Comparison of ENCODE assay signal across 31 cellular contexts in the genomic region with DNA sequence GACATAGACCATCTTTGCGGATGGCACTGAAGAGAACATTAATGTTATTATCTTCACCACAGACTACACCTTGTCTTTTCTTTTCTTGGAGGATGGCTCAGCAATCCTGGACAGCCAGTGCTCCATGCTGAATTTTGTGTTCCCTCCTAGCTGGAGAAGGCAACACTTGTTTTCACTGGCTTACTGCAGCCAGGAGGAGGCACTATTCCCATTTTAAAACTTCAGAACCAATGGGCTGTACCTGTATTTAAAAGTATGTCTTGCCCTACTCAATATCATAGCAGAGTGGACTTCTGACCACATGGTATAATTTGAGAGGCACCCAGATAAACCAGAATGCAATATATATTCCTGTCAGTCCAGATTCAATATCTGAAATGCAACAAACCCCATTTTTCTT. TPM values are rescaled to one million over a fixed set of nuclear protein-coding genes. Genes with fewer than 3 reads are reported as not detected.
DNase-seq lines count a peak whose midpoint lies in the region; ATAC-seq, FAIRE-seq and TF ChIP-seq lines count a peak whose summit lies in the region.
"Had no signal": no experiment of that assay in that cellular context is flagged by ENCODE, and none has a peak within 500 bp of the region (broad histone marks: within the 10 kb centered on the region; RNA-seq: fewer than 3 reads in every experiment).

No MANE protein-coding gene starts in this region.

- no peak overlapping the region for H3K56ac ChIP-seq in H9 (ENCODE audit: insufficient read length, low read depth, low read length)

- TF ChIP-seq RAD21 in HepG2 (CRISPR knock-in tag; IDR thresholded peaks at IDR 0.05): no peak

- H3K36me3 ChIP-seq in PC-3 (ENCODE audit: low read depth, low read length) (no peaks in the 10 kb centered on the region), HepG2 (replicated peaks in 1 of 2; ENCODE audit: control insufficient read depth in 1 of 2, insufficient read depth in 2 of 2, low read length in 2 of 2) (no peaks in the 10 kb centered on the region), transverse colon (no peaks in the 10 kb centered on the region)
- H3K36me3 ChIP-seq: BLaER1 treated with 17β-estradiol and CSF1 and Interleukin-3, amounts not matched to agents 10 nM and 100 nM; heart right ventricle; SJCRH30; upper lobe of left lung had no signal

- intact Hi-C loops in PC-3 (cut with micrococcal nuclease) (no loop called here), HepG2 (cut with micrococcal nuclease; ENCODE audit: unreplicated experiment) (loop anchor here (5.0 kb wide), 1 partner anchor 271 kb away; no protein-coding TSS in a partner anchor), transverse colon (cut with DNase I; ENCODE audit: low total_unique reads) (no loop called here)

- H2BK120ac ChIP-seq in H9 (ENCODE audit: low read depth, low read length, poor library complexity, severe bottlenecking): no peak overlapping the region

- H3K23ac ChIP-seq in H9 (ENCODE audit: insufficient read length, low read depth, low read length): no peak overlapping the region

- no peak for TF ChIP-seq EP300 in HepG2 (IDR thresholded peaks at IDR 0.05; ENCODE audit: low read depth in 2 of 2, low read length in 2 of 2)
- no peak for TF ChIP-seq EP300 in HepG2 (CRISPR knock-in tag; IDR thresholded peaks at IDR 0.05; ENCODE audit: borderline replicate concordance)
- no peak for TF ChIP-seq EP300 in transverse colon (IDR thresholded peaks at IDR 0.05; ENCODE audit: low read depth)

- H3K4me3 ChIP-seq in PC-3 (ENCODE audit: low read length) (no peak overlapping the region), HepG2 (replicated peaks in 1 of 3; ENCODE audit: insufficient read depth in 1 of 3, low read depth in 2 of 3, low read length in 3 of 3) (no peak overlapping the region), transverse colon (no peak overlapping the region)
- H3K4me3 ChIP-seq: BLaER1 treated with 17β-estradiol and CSF1 and Interleukin-3, amounts not matched to agents 10 nM and 100 nM; heart right ventricle; SJCRH30; skin epidermis; upper lobe of left lung had no signal

- DNase-seq in H9: no peak
- DNase-seq in PC-3: no peak
- no peak for DNase-seq in HepG2 (ENCODE audit: low spot score)
- no peak for DNase-seq in transverse colon
- DNase-seq in stimulated activated CD4-positive, alpha-beta T cell treated with anti-CD3 and anti-CD28 coated beads, Interleukin-12 subunit alpha, Interleukin-12 subunit beta, amount 100 ng/mL, for 4 hours: no peak
- DNase-seq in DMS53 treated with DMSO at 0.1 percent for 48 hours (lab: John Stamatoyannopoulos, UW; ENCODE audit: unreplicated experiment): no peak
- DNase-seq in activated CD4-positive, alpha-beta T cell treated with anti-CD3 and anti-CD28 coated beads for 48 hours: no peak
- DNase-seq: activated CD4-positive, CD25-positive, alpha-beta regulatory T cell treated with anti-CD3 and anti-CD28 coated beads, Interleukin-2, amount 50 U/mL, for 72 hours; activated CD8-positive, alpha-beta T cell treated with anti-CD3 and anti-CD28 coated beads, Interleukin-2, amount 10 ng/mL, durations not matched to agents 7 days and 5 days; activated gamma-delta T cell; activated naive CD8-positive, alpha-beta T cell treated with anti-CD3 and anti-CD28 coated beads, Interleukin-2, amount 50 U/mL, for 24 hours; cerebellar nuclear complex; effector CD4-positive, alpha-beta T cell; foreskin fibroblast; H7; heart right ventricle; left colon; naive B cell; NCI-H1417; NCI-H2081 treated with DMSO at 0.1 percent for 48 hours; NCI-H446; NCI-H82; nucleus accumbens; SJCRH30; stimulated activated CD4-positive, alpha-beta T cell treated with anti-CD3 and anti-CD28 coated beads, Interleukin-2, amount 100 ng/mL, for 24 hours; upper lobe of left lung had no signal

- POLR2A ChIA-PET in PC-3 (lab: Charles Lee; ENCODE audit: unreplicated experiment) (no interaction called here), HepG2 (lab: Yijun Ruan, JAX) (no interaction called here)

- peak; percentile 18; the same call in 1 of the 2 replicates for TF ChIP-seq CTCF in C4-2B (conservative IDR thresholded peaks at IDR 0.05)
- peak; percentile 56; the same call in 2 of the 3 replicates for TF ChIP-seq CTCF in H9 (conservative IDR thresholded peaks at IDR 0.05)
- TF ChIP-seq CTCF in PC-3 (conservative IDR thresholded peaks at IDR 0.05; ENCODE audit: low read depth, low read length): peak; percentile 32; the same call in 1 of the 2 replicates
- peak; percentile 34 for TF ChIP-seq CTCF in HepG2 (CRISPR knock-in tag; IDR thresholded peaks at IDR 0.05)
- TF ChIP-seq CTCF in transverse colon (IDR thresholded peaks at IDR 0.05): no peak

- BruUV-seq in PC-3 (replicated peaks; lab: Mats Ljungman, UMichigan): no TSS peak
- BruUV-seq in HepG2 (replicated peaks; lab: Mats Ljungman, UMichigan): no TSS peak

- no peaks in the 10 kb centered on the region for H3K79me2 ChIP-seq in H9 (ENCODE audit: insufficient read depth, low read length)
- no peaks in the 10 kb centered on the region for H3K79me2 ChIP-seq in PC-3 (ENCODE audit: low read length)
- H3K79me2 ChIP-seq in HepG2 (ENCODE audit: insufficient read depth, low read length): no peaks in the 10 kb centered on the region

- H3K9me3 ChIP-seq in H9 (ENCODE audit: control insufficient read depth, low read depth, low read length): no peaks in the 10 kb centered on the region
- H3K9me3 ChIP-seq in PC-3 (ENCODE audit: low read length): no peaks in the 10 kb centered on the region
- H3K9me3 ChIP-seq in HepG2 (ENCODE audit: low read length): no peaks in the 10 kb centered on the region
- H3K9me3 ChIP-seq in transverse colon: no peaks in the 10 kb centered on the region
- H3K9me3 ChIP-seq: SJCRH30, upper lobe of left lung had no signal

- no peak overlapping the region for H3K4me3 Mint-ChIP-seq in H9
- H3K4me3 Mint-ChIP-seq: activated CD8-positive, alpha-beta T cell treated with anti-CD3 and anti-CD28 coated beads, Interleukin-2, amount 10 ng/mL, durations not matched to agents 7 days and 5 days; activated naive CD8-positive, alpha-beta T cell treated with anti-CD3 and anti-CD28 coated beads, Interleukin-2, amount 50 U/mL, for 24 hours; naive B cell had no signal

- no peak overlapping the region for H3K18ac ChIP-seq in H9 (ENCODE audit: insufficient read length, low read depth, low read length)

- H3F3A ChIP-seq in PC-3 (ENCODE audit: low read length, unreplicated experiment): no peaks in the 10 kb centered on the region

- no peak overlapping the region for H3K4ac ChIP-seq in H9 (ENCODE audit: low read depth, low read length)

- H4K5ac ChIP-seq in H9 (ENCODE audit: insufficient read length, low read depth, low read length): no peak overlapping the region

- H3K27ac ChIP-seq in C4-2B: no peak overlapping the region
- H3K27ac ChIP-seq in H9 (ENCODE audit: insufficient read length, low read depth, low read length): no peak overlapping the region
- H3K27ac ChIP-seq in PC-3 (ENCODE audit: low read length): no peak overlapping the region
- H3K27ac ChIP-seq in HepG2 (ENCODE audit: extremely low read length, insufficient read depth, low read length): no peak overlapping the region
- no peak overlapping the region for H3K27ac ChIP-seq in transverse colon
- H3K27ac ChIP-seq: BLaER1 treated with 17β-estradiol and CSF1 and Interleukin-3, amounts not matched to agents 10 nM and 100 nM; heart right ventricle; SJCRH30; skin epidermis; upper lobe of left lung had no signal

- no CpG with 5 or more reads among the region's 1 CpG for WGBS in H9 (ENCODE audit: extremely low coverage, insufficient read length, low lambda C conversion rate)
- WGBS in HepG2 (ENCODE audit: low lambda C conversion rate): 6% methylated on average over 1 of the region's 1 CpG
- WGBS in transverse colon (ENCODE audit: low coverage in 1 of 2), 2 donors: 88 to 96% methylated on average over 1 of the region's 1 CpG

- H4K20me1 ChIP-seq in H9 (ENCODE audit: control insufficient read depth, insufficient read depth, insufficient read length): no peaks in the 10 kb centered on the region
- H4K20me1 ChIP-seq in PC-3 (ENCODE audit: low read length): no peaks in the 10 kb centered on the region
- no peaks in the 10 kb centered on the region for H4K20me1 ChIP-seq in HepG2 (ENCODE audit: insufficient read depth, low read length)
- H4K20me1 ChIP-seq: BLaER1 treated with 17β-estradiol and CSF1 and Interleukin-3, amounts not matched to agents 10 nM and 100 nM had no signal

- H2BK12ac ChIP-seq in H9 (ENCODE audit: insufficient read length, low read depth, low read length): no peak overlapping the region

- H4K8ac ChIP-seq in H9 (replicated peaks; ENCODE audit: insufficient read length, low read depth, low read length): no peak overlapping the region

- H2BK5ac ChIP-seq in H9 (ENCODE audit: insufficient read length, low read length): no peak overlapping the region

- CTCF ChIA-PET in PC-3 (lab: Charles Lee) (no interaction called here), HepG2 (lab: Yijun Ruan, JAX; ENCODE audit: low intra/inter-chr PET ratio, low total read pairs) (no interaction called here)

- no peak overlapping the region for H3K27ac Mint-ChIP-seq in H9
- H3K27ac Mint-ChIP-seq: activated CD8-positive, alpha-beta T cell treated with anti-CD3 and anti-CD28 coated beads, Interleukin-2, amount 10 ng/mL, durations not matched to agents 7 days and 5 days; activated naive CD8-positive, alpha-beta T cell treated with anti-CD3 and anti-CD28 coated beads, Interleukin-2, amount 50 U/mL, for 24 hours; naive B cell had no signal

- H2BK15ac ChIP-seq in H9 (ENCODE audit: low read depth, low read length): no peak overlapping the region

- no peak overlapping the region for H3K4me2 ChIP-seq in H9 (ENCODE audit: insufficient read depth, insufficient read length, low read length)
- no peak overlapping the region for H3K4me2 ChIP-seq in PC-3 (ENCODE audit: low read length)
- no peak overlapping the region for H3K4me2 ChIP-seq in HepG2 (ENCODE audit: low read depth, low read length)
- H3K4me2 ChIP-seq: BLaER1 treated with 17β-estradiol and CSF1 and Interleukin-3, amounts not matched to agents 10 nM and 100 nM had no signal

- no peak overlapping the region for H2AK5ac ChIP-seq in H9 (ENCODE audit: insufficient read length, low read length)

- no peak overlapping the region for H4K91ac ChIP-seq in H9 (ENCODE audit: insufficient read length, low read depth, low read length)

- H3K4me1 ChIP-seq in H9 (ENCODE audit: insufficient read depth, low read length) (no peaks in the 10 kb centered on the region; the same call in 1 of the 2 replicates), PC-3 (ENCODE audit: insufficient read depth, low read length) (no peaks in the 10 kb centered on the region), HepG2 (ENCODE audit: insufficient read depth, low read length) (no peaks in the 10 kb centered on the region), transverse colon (no peaks in the 10 kb centered on the region)
- H3K4me1 ChIP-seq: BLaER1 treated with 17β-estradiol and CSF1 and Interleukin-3, amounts not matched to agents 10 nM and 100 nM; heart right ventricle; SJCRH30; upper lobe of left lung had no signal

- in situ Hi-C loops in HepG2 (cut with HindIII; ENCODE audit: extremely low pct_ligation_motif_present, low pct_unique_long_range_greater_than_20kb): no loop called here
- in situ Hi-C loops in transverse colon (cut with MboI; ENCODE audit: low pct_ligation_motif_present in 1 of 4, low pct_unique_long_range_greater_than_20kb in 1 of 4, low sequenced_read_pairs in 3 of 4): no loop called here

- TF ChIP-seq POLR2A in HepG2 (IDR thresholded peaks at IDR 0.05; ENCODE audit: insufficient read depth in 1 of 2, low read depth in 2 of 2, low read length in 2 of 2): no peak
- TF ChIP-seq POLR2A in transverse colon (IDR thresholded peaks at IDR 0.05): no peak

- FAIRE-seq in HepG2 (lab: Jason Lieb, UNC): no peak
- FAIRE-seq: GM18507 had no signal

- H3K27me3 ChIP-seq in H9 (ENCODE audit: insufficient read depth, low read length): no peaks in the 10 kb centered on the region
- H3K27me3 ChIP-seq in PC-3 (ENCODE audit: low read length): peaks cover 7% of the 10 kb centered on the region; the same call in 1 of the 2 replicates
- no peaks in the 10 kb centered on the region for H3K27me3 ChIP-seq in HepG2 (ENCODE audit: control insufficient read depth in 1 of 2, insufficient read depth in 2 of 2, low read length in 2 of 2)
- no peaks in the 10 kb centered on the region for H3K27me3 ChIP-seq in transverse colon
- H3K27me3 ChIP-seq: BLaER1 treated with 17β-estradiol and CSF1 and Interleukin-3, amounts not matched to agents 10 nM and 100 nM; SJCRH30; upper lobe of left lung had no signal

- ATAC-seq in PC-3: no peak
- ATAC-seq in HepG2: no peak
- ATAC-seq: activated CD8-positive, alpha-beta T cell treated with anti-CD3 and anti-CD28 coated beads, Interleukin-2, amount 10 ng/mL, durations not matched to agents 7 days and 5 days; activated naive CD8-positive, alpha-beta T cell treated with anti-CD3 and anti-CD28 coated beads, Interleukin-2, amount 50 U/mL, for 24 hours; heart right ventricle; left colon; Panc1 had no signal

- no peaks in the 10 kb centered on the region for H3K23me2 ChIP-seq in H9 (ENCODE audit: insufficient read length, low read depth, low read length, poor library complexity, severe bottlenecking)

- H2AFZ ChIP-seq in H9 (ENCODE audit: low read length) (no peak overlapping the region), PC-3 (ENCODE audit: low read length) (no peak overlapping the region), HepG2 (ENCODE audit: low read length) (no peak overlapping the region)

- H3K9ac ChIP-seq in H9 (ENCODE audit: extremely low read depth, insufficient read length, low read length) (no peak overlapping the region), PC-3 (ENCODE audit: low read length) (no peak overlapping the region), HepG2 (ENCODE audit: insufficient read depth, low read depth, low read length) (no peak overlapping the region)
- H3K9ac ChIP-seq: BLaER1 treated with 17β-estradiol and CSF1 and Interleukin-3, amounts not matched to agents 10 nM and 100 nM had no signal

- H3K27me3 Mint-ChIP-seq in H9 (ENCODE audit: low read depth): peaks cover 4% of the 10 kb centered on the region

- peaks cover 15 to 20% of the 10 kb centered on the region in 2 experiments for H3K4me1 Mint-ChIP-seq in H9
- H3K4me1 Mint-ChIP-seq: activated naive CD8-positive, alpha-beta T cell treated with anti-CD3 and anti-CD28 coated beads, Interleukin-2, amount 50 U/mL, for 24 hours; naive B cell had no signal

- peaks cover 0 to 6% of the 10 kb centered on the region in 2 experiments; a peak in 3 of 5 replicates for H3K9me3 Mint-ChIP-seq in H9
- H3K9me3 Mint-ChIP-seq: activated naive CD8-positive, alpha-beta T cell treated with anti-CD3 and anti-CD28 coated beads, Interleukin-2, amount 50 U/mL, for 24 hours had no signal

- no peaks in the 10 kb centered on the region for H3K79me1 ChIP-seq in H9 (ENCODE audit: insufficient read depth, low read depth, low read length, poor library complexity, severe bottlenecking)

- H3K9me2 ChIP-seq in PC-3 (replicated peaks; ENCODE audit: low read length): no peaks in the 10 kb centered on the region

- no peak overlapping the region for H3K14ac ChIP-seq in H9 (ENCODE audit: insufficient read depth, low read length)

- no peak overlapping the region for H2BK20ac ChIP-seq in H9 (ENCODE audit: low read depth, low read length, poor library complexity, severe bottlenecking)

- H3K36me3 Mint-ChIP-seq in H9 (ENCODE audit: insufficient read depth in 1 of 3, low read depth in 3 of 3): no peaks in the 10 kb centered on the region; a peak in 2 of 7 replicates
- H3K36me3 Mint-ChIP-seq: naive B cell had no signal

- H3T11ph ChIP-seq in H9 (ENCODE audit: low read length): no peak overlapping the region

RNA-seq across cellular contexts. Expression of a gene that starts 53.3 kb away (rescaled TPM):
- total RNA-seq in H9 (2021): 47.7 and 48.3 TPM in 2 replicates
- 38.3 and 44.2 TPM in 2 replicates for total RNA-seq in PC-3 (2014; rRNA removed)
- total RNA-seq in HepG2 (2016; rRNA removed; fragmentation: Illumina TruSeq; extraction: Trizol): 16.2 and 17.6 TPM in 2 replicates
- 2.0 and 2.1 TPM in 2 replicates for total RNA-seq in HepG2 (2016; cell fraction: cytosol; rRNA removed; fragmentation: Illumina TruSeq; extraction: Trizol; ENCODE audit: low read depth)
- 16.4 and 17.5 TPM in 2 replicates for total RNA-seq in HepG2 (2016; cell fraction: insoluble cytoplasmic fraction; rRNA removed; fragmentation: Illumina TruSeq; extraction: Trizol)
- total RNA-seq in HepG2 (2016; cell fraction: membrane; rRNA removed; fragmentation: Illumina TruSeq; extraction: Trizol): 8.6 and 8.8 TPM in 2 replicates
- total RNA-seq in HepG2 (2016; cell fraction: nucleus; rRNA removed; fragmentation: Illumina TruSeq; extraction: Trizol): 15.0 and 17.0 TPM in 2 replicates
- 4.8 and 5.3 TPM in 2 replicates for polyA plus RNA-seq in HepG2 (2011; rRNA removed)
- polyA plus RNA-seq in HepG2 (2011; cell fraction: cytosol; rRNA removed): 4.7 and 6.4 TPM in 2 replicates
- polyA plus RNA-seq in HepG2 (2011; cell fraction: nucleus; rRNA removed): 12.4 and 14.7 TPM in 2 replicates
- polyA plus RNA-seq in HepG2 (2012): 8.0 and 9.8 TPM in 2 replicates
- 0.83 and 0.92 TPM in 2 replicates for polyA plus RNA-seq in HepG2 (2016; cell fraction: cytosol; fragmentation: Illumina TruSeq; extraction: Trizol; ENCODE audit: low read depth)
- 14.9 and 16.0 TPM in 2 replicates for polyA plus RNA-seq in HepG2 (2016; cell fraction: insoluble cytoplasmic fraction; fragmentation: Illumina TruSeq; extraction: Trizol; ENCODE audit: low read depth)
- 5.1 and 5.4 TPM in 2 replicates for polyA plus RNA-seq in HepG2 (2016; cell fraction: membrane; fragmentation: Illumina TruSeq; extraction: Trizol; ENCODE audit: low read depth)
- polyA plus RNA-seq in HepG2 (2016; cell fraction: nucleus; fragmentation: Illumina TruSeq; extraction: Trizol; ENCODE audit: insufficient read depth, low read depth): 20.8 and 21.1 TPM in 2 replicates
- polyA minus RNA-seq in HepG2 (2011; rRNA and poly(A)+ RNA removed; ENCODE audit: low replicate concordance): 9.1 and 37.8 TPM in 2 replicates
- 6.7 and 8.7 TPM in 2 replicates for polyA minus RNA-seq in HepG2 (2011; cell fraction: cytosol; rRNA and poly(A)+ RNA removed)
- 28.5 and 30.6 TPM in 2 replicates for polyA minus RNA-seq in HepG2 (2011; cell fraction: nucleus; rRNA and poly(A)+ RNA removed)
- total RNA-seq in transverse colon: 10 to 100 TPM; 16.8 to 29.9 (median 24.9) TPM

Comparison
In these comparisons a context has a peak if more than half of its experiments do, and no peak if none do; other contexts are left out.
1. CTCF ChIP-seq: peak in C4-2B (single experiment), H9 (single experiment), PC-3 (single experiment) and HepG2 (single experiment); none in transverse colon (0 of 5).